In genomic region chr1:56535949-56536348, GRCh38 we compare ENCODE assay signal across 1 cellular context.
TF ChIP-seq lines count a peak whose summit lies in the region.

No MANE protein-coding gene starts in this region.

TF ChIP-seq in HepG2, 621 proteins besides CTCF, POLR2A, EP300 and RAD21 (continued from another document and continues in another):
- TF ChIP-seq, protein P1, sequence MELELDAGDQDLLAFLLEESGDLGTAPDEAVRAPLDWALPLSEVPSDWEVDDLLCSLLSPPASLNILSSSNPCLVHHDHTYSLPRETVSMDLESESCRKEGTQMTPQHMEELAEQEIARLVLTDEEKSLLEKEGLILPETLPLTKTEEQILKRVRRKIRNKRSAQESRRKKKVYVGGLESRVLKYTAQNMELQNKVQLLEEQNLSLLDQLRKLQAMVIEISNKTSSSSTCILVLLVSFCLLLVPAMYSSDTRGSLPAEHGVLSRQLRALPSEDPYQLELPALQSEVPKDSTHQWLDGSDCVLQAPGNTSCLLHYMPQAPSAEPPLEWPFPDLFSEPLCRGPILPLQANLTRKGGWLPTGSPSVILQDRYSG (CRISPR knock-in tag; IDR thresholded peaks at IDR 0.05), result no peak
- no peak for TF ChIP-seq ZEB1 (IDR thresholded peaks at IDR 0.05; ENCODE audit: insufficient replicate concordance, low read depth)
- TF ChIP-seq SOX5 (CRISPR knock-in tag; IDR thresholded peaks at IDR 0.05; ENCODE audit: borderline replicate concordance), result peak; percentile 30; the same call in 1 of the 2 replicates
- TF ChIP-seq, protein P2, sequence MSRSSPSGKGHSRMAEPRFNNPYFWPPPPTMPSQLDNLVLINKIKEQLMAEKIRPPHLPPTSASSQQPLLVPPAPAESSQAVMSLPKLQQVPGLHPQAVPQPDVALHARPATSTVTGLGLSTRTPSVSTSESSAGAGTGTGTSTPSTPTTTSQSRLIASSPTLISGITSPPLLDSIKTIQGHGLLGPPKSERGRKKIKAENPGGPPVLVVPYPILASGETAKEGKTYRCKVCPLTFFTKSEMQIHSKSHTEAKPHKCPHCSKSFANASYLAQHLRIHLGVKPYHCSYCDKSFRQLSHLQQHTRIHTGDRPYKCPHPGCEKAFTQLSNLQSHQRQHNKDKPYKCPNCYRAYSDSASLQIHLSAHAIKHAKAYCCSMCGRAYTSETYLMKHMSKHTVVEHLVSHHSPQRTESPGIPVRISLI (CRISPR knock-in tag; IDR thresholded peaks at IDR 0.05; ENCODE audit: borderline replicate concordance), result no peak
- no peak for TF ChIP-seq ZNF367 (CRISPR knock-in tag; IDR thresholded peaks at IDR 0.05; ENCODE audit: borderline replicate concordance)
- TF ChIP-seq SIX4 (CRISPR knock-in tag; IDR thresholded peaks at IDR 0.05), result peak; percentile 59; the same call in 1 of the 2 replicates
- no peak for TF ChIP-seq MATR3 (CRISPR knock-in tag; IDR thresholded peaks at IDR 0.05)
- TF ChIP-seq TBX3 (IDR thresholded peaks at IDR 0.05; ENCODE audit: borderline replicate concordance), result peak; percentile 78; the same call in 1 of the 2 replicates
- no peak for TF ChIP-seq ZNF274 (CRISPR knock-in tag; IDR thresholded peaks at IDR 0.05)
- TF ChIP-seq, protein P3, sequence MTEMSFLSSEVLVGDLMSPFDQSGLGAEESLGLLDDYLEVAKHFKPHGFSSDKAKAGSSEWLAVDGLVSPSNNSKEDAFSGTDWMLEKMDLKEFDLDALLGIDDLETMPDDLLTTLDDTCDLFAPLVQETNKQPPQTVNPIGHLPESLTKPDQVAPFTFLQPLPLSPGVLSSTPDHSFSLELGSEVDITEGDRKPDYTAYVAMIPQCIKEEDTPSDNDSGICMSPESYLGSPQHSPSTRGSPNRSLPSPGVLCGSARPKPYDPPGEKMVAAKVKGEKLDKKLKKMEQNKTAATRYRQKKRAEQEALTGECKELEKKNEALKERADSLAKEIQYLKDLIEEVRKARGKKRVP (CRISPR knock-in tag; IDR thresholded peaks at IDR 0.05), result no peak
- TF ChIP-seq SP140L (CRISPR knock-in tag; IDR thresholded peaks at IDR 0.05; ENCODE audit: borderline replicate concordance), result no peak
- no peak for TF ChIP-seq ARNT (IDR thresholded peaks at IDR 0.05)
- TF ChIP-seq, protein P4, sequence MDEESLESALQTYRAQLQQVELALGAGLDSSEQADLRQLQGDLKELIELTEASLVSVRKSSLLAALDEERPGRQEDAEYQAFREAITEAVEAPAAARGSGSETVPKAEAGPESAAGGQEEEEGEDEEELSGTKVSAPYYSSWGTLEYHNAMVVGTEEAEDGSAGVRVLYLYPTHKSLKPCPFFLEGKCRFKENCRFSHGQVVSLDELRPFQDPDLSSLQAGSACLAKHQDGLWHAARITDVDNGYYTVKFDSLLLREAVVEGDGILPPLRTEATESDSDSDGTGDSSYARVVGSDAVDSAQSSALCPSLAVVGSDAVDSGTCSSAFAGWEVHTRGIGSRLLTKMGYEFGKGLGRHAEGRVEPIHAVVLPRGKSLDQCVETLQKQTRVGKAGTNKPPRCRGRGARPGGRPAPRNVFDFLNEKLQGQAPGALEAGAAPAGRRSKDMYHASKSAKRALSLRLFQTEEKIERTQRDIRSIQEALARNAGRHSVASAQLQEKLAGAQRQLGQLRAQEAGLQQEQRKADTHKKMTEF (CRISPR knock-in tag; IDR thresholded peaks at IDR 0.05), result peak; percentile 51; the same call in 1 of the 2 replicates
- TF ChIP-seq LCORL (IDR thresholded peaks at IDR 0.05), result no peak
- no peak for TF ChIP-seq LCORL (CRISPR knock-in tag; IDR thresholded peaks at IDR 0.05)
- no peak for TF ChIP-seq ZNF678 (CRISPR knock-in tag; IDR thresholded peaks at IDR 0.05)
- no peak for TF ChIP-seq ZNF839 (CRISPR knock-in tag; IDR thresholded peaks at IDR 0.05; ENCODE audit: borderline replicate concordance)
- TF ChIP-seq SNAPC2 (CRISPR knock-in tag; IDR thresholded peaks at IDR 0.05), result no peak
- no peak for TF ChIP-seq MAFK (conservative IDR thresholded peaks at IDR 0.05 in 1 of 2, IDR thresholded peaks at IDR 0.05 in 1 of 2; ENCODE audit: low read length in 2 of 2)
- TF ChIP-seq ZFP62 (CRISPR knock-in tag; IDR thresholded peaks at IDR 0.05), result no peak
- TF ChIP-seq NR3C1 (CRISPR knock-in tag; IDR thresholded peaks at IDR 0.05), result no peak
- TF ChIP-seq TCF7L2 (IDR thresholded peaks at IDR 0.05; ENCODE audit: low read depth, low read length), result peak; percentile 89
- TF ChIP-seq ZNF557 (CRISPR knock-in tag; IDR thresholded peaks at IDR 0.05), result no peak
- no peak for TF ChIP-seq ZNF792 (CRISPR knock-in tag; IDR thresholded peaks at IDR 0.05)
- TF ChIP-seq AKNA (CRISPR knock-in tag; IDR thresholded peaks at IDR 0.05; ENCODE audit: borderline replicate concordance), result no peak
- no peak for TF ChIP-seq HNRNPLL (IDR thresholded peaks at IDR 0.05; ENCODE audit: low read depth, low read length, poor library complexity, severe bottlenecking)
- TF ChIP-seq BRD4 (CRISPR knock-in tag; IDR thresholded peaks at IDR 0.05), result no peak
- no peak for TF ChIP-seq ZNF12 (CRISPR knock-in tag; IDR thresholded peaks at IDR 0.05)
- no peak for TF ChIP-seq ETV6 (CRISPR knock-in tag; conservative IDR thresholded peaks at IDR 0.05)
- TF ChIP-seq ZNF333 (CRISPR knock-in tag; IDR thresholded peaks at IDR 0.05; ENCODE audit: borderline replicate concordance), result no peak
- no peak for TF ChIP-seq KLF9 (CRISPR knock-in tag; IDR thresholded peaks at IDR 0.05; ENCODE audit: low read depth)
- no peak for TF ChIP-seq ZNF891 (CRISPR knock-in tag; IDR thresholded peaks at IDR 0.05)
- no peak for TF ChIP-seq ZNF546 (CRISPR knock-in tag; conservative IDR thresholded peaks at IDR 0.05)
- no peak for TF ChIP-seq ZC3H4 (CRISPR knock-in tag; IDR thresholded peaks at IDR 0.05; ENCODE audit: borderline replicate concordance)
- TF ChIP-seq CEBPG (CRISPR knock-in tag; IDR thresholded peaks at IDR 0.05), result 0 out of 2 replicates have a peak, but pooled peaks have one; percentile 4
- no peak for TF ChIP-seq TRIM22 (IDR thresholded peaks at IDR 0.05)
- no peak for TF ChIP-seq GPN1 (CRISPR knock-in tag; IDR thresholded peaks at IDR 0.05; ENCODE audit: borderline replicate concordance)
- no peak for TF ChIP-seq GABPB1 (CRISPR knock-in tag; IDR thresholded peaks at IDR 0.05)
- no peak for TF ChIP-seq ZNF44 (CRISPR knock-in tag; IDR thresholded peaks at IDR 0.05)
- no peak for TF ChIP-seq SATB2 (CRISPR knock-in tag; IDR thresholded peaks at IDR 0.05)
- TF ChIP-seq ZNF547 (CRISPR knock-in tag; IDR thresholded peaks at IDR 0.05), result no peak
- TF ChIP-seq ZNF143 (CRISPR knock-in tag; IDR thresholded peaks at IDR 0.05), result no peak
- no peak for TF ChIP-seq CEBPZ (IDR thresholded peaks at IDR 0.05; ENCODE audit: low read length)
- TF ChIP-seq RORA (CRISPR knock-in tag; IDR thresholded peaks at IDR 0.05), result no peak
- TF ChIP-seq U2AF2 (IDR thresholded peaks at IDR 0.05; ENCODE audit: low read depth, low read length), result no peak
- TF ChIP-seq, protein P5, sequence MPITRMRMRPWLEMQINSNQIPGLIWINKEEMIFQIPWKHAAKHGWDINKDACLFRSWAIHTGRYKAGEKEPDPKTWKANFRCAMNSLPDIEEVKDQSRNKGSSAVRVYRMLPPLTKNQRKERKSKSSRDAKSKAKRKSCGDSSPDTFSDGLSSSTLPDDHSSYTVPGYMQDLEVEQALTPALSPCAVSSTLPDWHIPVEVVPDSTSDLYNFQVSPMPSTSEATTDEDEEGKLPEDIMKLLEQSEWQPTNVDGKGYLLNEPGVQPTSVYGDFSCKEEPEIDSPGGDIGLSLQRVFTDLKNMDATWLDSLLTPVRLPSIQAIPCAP (CRISPR knock-in tag; IDR thresholded peaks at IDR 0.05; ENCODE audit: low read depth), result no peak
- TF ChIP-seq E2F5 (CRISPR knock-in tag; conservative IDR thresholded peaks at IDR 0.05), result no peak
- TF ChIP-seq, protein P6, sequence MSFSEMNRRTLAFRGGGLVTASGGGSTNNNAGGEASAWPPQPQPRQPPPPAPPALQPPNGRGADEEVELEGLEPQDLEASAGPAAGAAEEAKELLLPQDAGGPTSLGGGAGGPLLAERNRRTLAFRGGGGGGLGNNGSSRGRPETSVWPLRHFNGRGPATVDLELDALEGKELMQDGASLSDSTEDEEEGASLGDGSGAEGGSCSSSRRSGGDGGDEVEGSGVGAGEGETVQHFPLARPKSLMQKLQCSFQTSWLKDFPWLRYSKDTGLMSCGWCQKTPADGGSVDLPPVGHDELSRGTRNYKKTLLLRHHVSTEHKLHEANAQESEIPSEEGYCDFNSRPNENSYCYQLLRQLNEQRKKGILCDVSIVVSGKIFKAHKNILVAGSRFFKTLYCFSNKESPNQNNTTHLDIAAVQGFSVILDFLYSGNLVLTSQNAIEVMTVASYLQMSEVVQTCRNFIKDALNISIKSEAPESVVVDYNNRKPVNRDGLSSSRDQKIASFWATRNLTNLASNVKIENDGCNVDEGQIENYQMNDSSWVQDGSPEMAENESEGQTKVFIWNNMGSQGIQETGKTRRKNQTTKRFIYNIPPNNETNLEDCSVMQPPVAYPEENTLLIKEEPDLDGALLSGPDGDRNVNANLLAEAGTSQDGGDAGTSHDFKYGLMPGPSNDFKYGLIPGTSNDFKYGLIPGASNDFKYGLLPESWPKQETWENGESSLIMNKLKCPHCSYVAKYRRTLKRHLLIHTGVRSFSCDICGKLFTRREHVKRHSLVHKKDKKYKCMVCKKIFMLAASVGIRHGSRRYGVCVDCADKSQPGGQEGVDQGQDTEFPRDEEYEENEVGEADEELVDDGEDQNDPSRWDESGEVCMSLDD (CRISPR knock-in tag; IDR thresholded peaks at IDR 0.05; ENCODE audit: borderline replicate concordance), result no peak
- peak; percentile 55 for TF ChIP-seq RARA (CRISPR knock-in tag; IDR thresholded peaks at IDR 0.05)
- TF ChIP-seq THAP11 (CRISPR knock-in tag; IDR thresholded peaks at IDR 0.05), result no peak
- no peak for TF ChIP-seq MAZ (IDR thresholded peaks at IDR 0.05; ENCODE audit: borderline replicate concordance, low read depth, low read length)
- no peak for TF ChIP-seq MAZ (CRISPR knock-in tag; IDR thresholded peaks at IDR 0.05; ENCODE audit: low read depth)
- TF ChIP-seq ZMYM2 (CRISPR knock-in tag; IDR thresholded peaks at IDR 0.05), result no peak
